ENCODE assay signal across 1 cellular context in the genomic region with DNA sequence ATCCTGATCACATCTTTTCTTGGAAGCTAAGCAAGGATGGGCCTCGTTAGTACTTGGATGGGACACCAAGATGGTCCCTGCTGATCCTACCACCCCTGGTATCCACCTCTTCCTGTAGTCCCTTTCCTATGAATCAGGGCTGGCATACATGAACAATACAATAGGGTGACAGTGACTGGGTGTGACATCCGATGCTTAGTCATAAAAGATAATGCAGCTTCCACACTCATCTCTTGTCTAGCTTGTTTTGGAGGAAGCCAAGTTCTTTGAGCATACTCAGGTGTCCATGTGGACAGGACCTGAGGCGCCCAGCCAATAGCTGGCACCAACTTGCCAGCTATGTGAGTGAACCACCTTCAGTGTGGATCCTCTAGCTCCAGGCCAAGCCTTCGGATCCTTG.
TF ChIP-seq lines count a peak whose summit lies in the region.

No MANE protein-coding gene starts in this region.

TF ChIP-seq in HepG2, 621 proteins besides CTCF, POLR2A, EP300 and RAD21:
- TF ChIP-seq, protein P1, sequence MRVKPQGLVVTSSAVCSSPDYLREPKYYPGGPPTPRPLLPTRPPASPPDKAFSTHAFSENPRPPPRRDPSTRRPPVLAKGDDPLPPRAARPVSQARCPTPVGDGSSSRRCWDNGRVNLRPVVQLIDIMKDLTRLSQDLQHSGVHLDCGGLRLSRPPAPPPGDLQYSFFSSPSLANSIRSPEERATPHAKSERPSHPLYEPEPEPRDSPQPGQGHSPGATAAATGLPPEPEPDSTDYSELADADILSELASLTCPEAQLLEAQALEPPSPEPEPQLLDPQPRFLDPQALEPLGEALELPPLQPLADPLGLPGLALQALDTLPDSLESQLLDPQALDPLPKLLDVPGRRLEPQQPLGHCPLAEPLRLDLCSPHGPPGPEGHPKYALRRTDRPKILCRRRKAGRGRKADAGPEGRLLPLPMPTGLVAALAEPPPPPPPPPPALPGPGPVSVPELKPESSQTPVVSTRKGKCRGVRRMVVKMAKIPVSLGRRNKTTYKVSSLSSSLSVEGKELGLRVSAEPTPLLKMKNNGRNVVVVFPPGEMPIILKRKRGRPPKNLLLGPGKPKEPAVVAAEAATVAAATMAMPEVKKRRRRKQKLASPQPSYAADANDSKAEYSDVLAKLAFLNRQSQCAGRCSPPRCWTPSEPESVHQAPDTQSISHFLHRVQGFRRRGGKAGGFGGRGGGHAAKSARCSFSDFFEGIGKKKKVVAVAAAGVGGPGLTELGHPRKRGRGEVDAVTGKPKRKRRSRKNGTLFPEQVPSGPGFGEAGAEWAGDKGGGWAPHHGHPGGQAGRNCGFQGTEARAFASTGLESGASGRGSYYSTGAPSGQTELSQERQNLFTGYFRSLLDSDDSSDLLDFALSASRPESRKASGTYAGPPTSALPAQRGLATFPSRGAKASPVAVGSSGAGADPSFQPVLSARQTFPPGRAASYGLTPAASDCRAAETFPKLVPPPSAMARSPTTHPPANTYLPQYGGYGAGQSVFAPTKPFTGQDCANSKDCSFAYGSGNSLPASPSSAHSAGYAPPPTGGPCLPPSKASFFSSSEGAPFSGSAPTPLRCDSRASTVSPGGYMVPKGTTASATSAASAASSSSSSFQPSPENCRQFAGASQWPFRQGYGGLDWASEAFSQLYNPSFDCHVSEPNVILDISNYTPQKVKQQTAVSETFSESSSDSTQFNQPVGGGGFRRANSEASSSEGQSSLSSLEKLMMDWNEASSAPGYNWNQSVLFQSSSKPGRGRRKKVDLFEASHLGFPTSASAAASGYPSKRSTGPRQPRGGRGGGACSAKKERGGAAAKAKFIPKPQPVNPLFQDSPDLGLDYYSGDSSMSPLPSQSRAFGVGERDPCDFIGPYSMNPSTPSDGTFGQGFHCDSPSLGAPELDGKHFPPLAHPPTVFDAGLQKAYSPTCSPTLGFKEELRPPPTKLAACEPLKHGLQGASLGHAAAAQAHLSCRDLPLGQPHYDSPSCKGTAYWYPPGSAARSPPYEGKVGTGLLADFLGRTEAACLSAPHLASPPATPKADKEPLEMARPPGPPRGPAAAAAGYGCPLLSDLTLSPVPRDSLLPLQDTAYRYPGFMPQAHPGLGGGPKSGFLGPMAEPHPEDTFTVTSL (CRISPR knock-in tag; IDR thresholded peaks at IDR 0.05; ENCODE audit: borderline replicate concordance) = no peak
- TF ChIP-seq ZNF501 (CRISPR knock-in tag; IDR thresholded peaks at IDR 0.05) = 0 out of 2 replicates have a peak, but pooled peaks have one; percentile 8
- TF ChIP-seq, protein P2, sequence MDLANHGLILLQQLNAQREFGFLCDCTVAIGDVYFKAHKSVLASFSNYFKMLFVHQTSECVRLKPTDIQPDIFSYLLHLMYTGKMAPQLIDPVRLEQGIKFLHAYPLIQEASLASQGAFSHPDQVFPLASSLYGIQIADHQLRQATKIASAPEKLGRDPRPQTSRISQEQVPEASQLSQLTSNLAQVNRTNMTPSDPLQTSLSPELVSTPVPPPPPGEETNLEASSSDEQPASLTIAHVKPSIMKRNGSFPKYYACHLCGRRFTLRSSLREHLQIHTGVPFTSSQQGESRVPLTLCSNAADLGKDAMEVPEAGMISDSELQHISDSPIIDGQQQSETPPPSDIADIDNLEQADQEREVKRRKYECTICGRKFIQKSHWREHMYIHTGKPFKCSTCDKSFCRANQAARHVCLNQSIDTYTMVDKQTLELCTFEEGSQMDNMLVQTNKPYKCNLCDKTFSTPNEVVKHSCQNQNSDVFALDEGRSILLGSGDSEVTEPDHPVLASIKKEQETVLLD (CRISPR knock-in tag; IDR thresholded peaks at IDR 0.05; ENCODE audit: low read depth) = no peak
